18 cellular contexts compared by ENCODE assay signal in genomic region chr12:92933606-92934005, GRCh38. TPM values are rescaled to one million over a fixed set of nuclear protein-coding genes. Genes with fewer than 3 reads are reported as not detected.
DNase-seq lines count a peak whose midpoint lies in the region; ATAC-seq and TF ChIP-seq lines count a peak whose summit lies in the region.
"Had no signal": no experiment of that assay in that cellular context is flagged by ENCODE, and none has a peak within 500 bp of the region (broad histone marks: within the 10 kb centered on the region; RNA-seq: fewer than 3 reads in every experiment).

No MANE protein-coding gene starts in this region.

- ATAC-seq in IMR-90 (ENCODE audit: low read depth) (no peak), HG03039 (IDR thresholded peaks at IDR 0.05; ENCODE audit: unreplicated experiment) (no peak)
- ATAC-seq: CD8-positive, alpha-beta T cell; HepG2 had no signal

- H2AK5ac ChIP-seq in IMR-90 (ENCODE audit: low read depth, low read length), result no peak overlapping the region

- CTCF ChIA-PET in IMR-90 (lab: Yijun Ruan, JAX), result interaction anchor here (0.6 kb wide), 1 partner anchor 95 kb away, joined by 4 read pairs; no protein-coding TSS in a partner anchor

- H2BK120ac ChIP-seq in IMR-90 (ENCODE audit: low read depth, low read length), result peak overlapping the region; percentile 23; the same call in 1 of the 2 replicates

- H3K4me1 Mint-ChIP-seq in type B pancreatic cell (ENCODE audit: unreplicated experiment), result peaks cover 14% of the 10 kb centered on the region

- H3K79me1 ChIP-seq in IMR-90 (ENCODE audit: low read depth in 1 of 2, low read length in 2 of 2), result no peaks in the 10 kb centered on the region; a peak in 1 of 4 replicates

- DNase-seq in H7, result peak; percentile 73
- DNase-seq in IMR-90, result no peak
- DNase-seq in type B pancreatic cell (ENCODE audit: extremely low spot score, unreplicated experiment), result no peak
- DNase-seq in LoVo (ENCODE audit: low spot score), result no peak
- DNase-seq in glomerular visceral epithelial cell (ENCODE audit: extremely low spot score), result no peak
- DNase-seq: CD8-positive, alpha-beta T cell; NCI-H1417; NCI-H187; NCI-H226; NCI-H524; NCI-H82; SHP77; SK-N-SH had no signal

- TF ChIP-seq CTCF in IMR-90 (conservative IDR thresholded peaks at IDR 0.05; ENCODE audit: low read depth, low read length), result no peak
- TF ChIP-seq CTCF in type B pancreatic cell (conservative IDR thresholded peaks at IDR 0.05), result no peak

- no peak overlapping the region; the same call in 1 of the 2 replicates for H2BK20ac ChIP-seq in IMR-90 (ENCODE audit: low read depth, low read length)

- H3K9me3 ChIP-seq in IMR-90 (ENCODE audit: control insufficient read depth, insufficient read depth, low read length) (no peaks in the 10 kb centered on the region), iPS-18a (ENCODE audit: control insufficient read depth, low read depth, low read length) (no peaks in the 10 kb centered on the region)
- H3K9me3 ChIP-seq: SK-N-SH had no signal

- no peak overlapping the region for H3K4me2 ChIP-seq in IMR-90 (ENCODE audit: low read depth, low read length)
- H3K4me2 ChIP-seq: BLaER1 treated with 17β-estradiol and CSF1 and Interleukin-3, amounts not matched to agents 10 nM and 100 nM; KMS-11; SK-N-SH had no signal

- H3K9ac ChIP-seq in IMR-90 (ENCODE audit: low read depth, low read length) (no peak overlapping the region), iPS-18a (ENCODE audit: low read length) (no peak overlapping the region)
- H3K9ac ChIP-seq: BLaER1 treated with 17β-estradiol and CSF1 and Interleukin-3, amounts not matched to agents 10 nM and 100 nM; KMS-11; SK-N-SH had no signal

- in situ Hi-C loops in IMR-90 (cut with MboI; ENCODE audit: low sequenced_read_pairs), result no loop called here

- H4K8ac ChIP-seq in IMR-90 (ENCODE audit: low read depth in 2 of 2, low read length in 2 of 2), result no peak overlapping the region

- no peak overlapping the region for H2AFZ ChIP-seq in IMR-90 (replicated peaks; ENCODE audit: low read length, poor library complexity)

- peak overlapping the region; percentile 16; the same call in 1 of the 2 replicates for H4K91ac ChIP-seq in IMR-90 (ENCODE audit: insufficient read depth, low read depth, low read length)

- no peak overlapping the region for H3K18ac ChIP-seq in IMR-90 (ENCODE audit: low read depth, low read length)

- no peaks in the 10 kb centered on the region for H3K27me3 ChIP-seq in H7 (ENCODE audit: control insufficient read depth, insufficient read depth, low read length)
- no peaks in the 10 kb centered on the region for H3K27me3 ChIP-seq in IMR-90 (ENCODE audit: control insufficient read depth, insufficient read depth, low read length)
- H3K27me3 ChIP-seq in iPS-18a (ENCODE audit: control insufficient read depth, insufficient read depth, low read length), result no peaks in the 10 kb centered on the region
- H3K27me3 ChIP-seq: BLaER1 treated with 17β-estradiol and CSF1 and Interleukin-3, amounts not matched to agents 10 nM and 100 nM had no signal

- H2AK9ac ChIP-seq in IMR-90 (replicated peaks; ENCODE audit: low read depth, low read length, poor library complexity), result no peak overlapping the region

- H3K4ac ChIP-seq in IMR-90 (ENCODE audit: low read depth, low read length), result peak overlapping the region; percentile 41; the same call in 1 of the 2 replicates

- BruUV-seq in IMR-90 (replicated peaks; lab: Mats Ljungman, UMichigan), result no TSS peak

- no peaks in the 10 kb centered on the region for H3K36me3 ChIP-seq in H7 (replicated peaks; ENCODE audit: control insufficient read depth, insufficient read depth, low read length)
- H3K36me3 ChIP-seq in IMR-90 (ENCODE audit: control insufficient read depth, insufficient read depth, low read length), result no peaks in the 10 kb centered on the region
- no peaks in the 10 kb centered on the region for H3K36me3 ChIP-seq in iPS-18a (ENCODE audit: control insufficient read depth, low read depth, low read length)
- H3K36me3 ChIP-seq: BLaER1 treated with 17β-estradiol and CSF1 and Interleukin-3, amounts not matched to agents 10 nM and 100 nM had no signal

- H3K14ac ChIP-seq in IMR-90 (replicated peaks; ENCODE audit: low read depth, low read length), result no peak overlapping the region

- intact Hi-C loops in IMR-90 (cut with micrococcal nuclease), result no loop called here

- peaks cover 6% of the 10 kb centered on the region for H3K9me3 Mint-ChIP-seq in type B pancreatic cell
- H3K9me3 Mint-ChIP-seq: CD8-positive, alpha-beta T cell had no signal

- no peak for TF ChIP-seq POLR2A in IMR-90 (IDR thresholded peaks at IDR 0.05; ENCODE audit: low read depth, low read length)

- H3K27ac Mint-ChIP-seq in type B pancreatic cell, result peak overlapping the region; percentile 42
- H3K27ac Mint-ChIP-seq: CD8-positive, alpha-beta T cell had no signal

- 0 out of 2 replicates have a peak, but pooled peaks cover 3% of the 10 kb centered on the region for H3K9me1 ChIP-seq in IMR-90 (ENCODE audit: insufficient read depth, low read length)

- H3K4me3 Mint-ChIP-seq in type B pancreatic cell, result no peak overlapping the region
- H3K4me3 Mint-ChIP-seq: CD8-positive, alpha-beta T cell had no signal

- no peaks in the 10 kb centered on the region for H4K20me1 ChIP-seq in IMR-90 (ENCODE audit: insufficient read depth, low read length)
- H4K20me1 ChIP-seq: BLaER1 treated with 17β-estradiol and CSF1 and Interleukin-3, amounts not matched to agents 10 nM and 100 nM had no signal

- H3K36me3 Mint-ChIP-seq in type B pancreatic cell, result no peaks in the 10 kb centered on the region
- H3K36me3 Mint-ChIP-seq: CD8-positive, alpha-beta T cell had no signal

- 100% methylated on average over 2 of the region's 3 CpGs; no CpG with 5 or more reads in 1 of the 2 experiments for WGBS in IMR-90 (ENCODE audit: extremely low coverage in 2 of 2, insufficient read length in 1 of 2), 2 experiments

- dilution Hi-C loops in IMR-90 (cut with HindIII; ENCODE audit: low sequenced_read_pairs, unreplicated experiment), result no loop called here

- H3K27ac ChIP-seq in IMR-90 (ENCODE audit: insufficient read depth, low read length) (no peak overlapping the region), iPS-18a (ENCODE audit: low read length) (no peak overlapping the region)
- H3K27ac ChIP-seq: BLaER1 treated with 17β-estradiol and CSF1 and Interleukin-3, amounts not matched to agents 10 nM and 100 nM; KMS-11 had no signal

- H3K56ac ChIP-seq in IMR-90 (ENCODE audit: extremely low read depth, insufficient read depth, low read length), result no peak overlapping the region

- H3K23ac ChIP-seq in IMR-90 (ENCODE audit: low read depth, low read length), result no peak overlapping the region

- no peak for TF ChIP-seq RAD21 in IMR-90 (IDR thresholded peaks at IDR 0.05; ENCODE audit: low read length)

- peaks cover 7% of the 10 kb centered on the region for H3K4me1 ChIP-seq in IMR-90 (ENCODE audit: control insufficient read depth, insufficient read depth, low read length)
- H3K4me1 ChIP-seq in iPS-18a (ENCODE audit: control insufficient read depth, low read depth, low read length), result peaks cover 20% of the 10 kb centered on the region

- no peak overlapping the region for H2BK5ac ChIP-seq in IMR-90 (ENCODE audit: low read depth, low read length, poor library complexity, severe bottlenecking)

- H4K5ac ChIP-seq in IMR-90 (ENCODE audit: low read depth, low read length), result no peak overlapping the region

- POLR2A ChIA-PET in IMR-90 (lab: Charles Lee; ENCODE audit: unreplicated experiment), result no interaction called here

- H3K27me3 Mint-ChIP-seq in type B pancreatic cell, result no peaks in the 10 kb centered on the region

- H3K4me3 ChIP-seq in H7 (ENCODE audit: insufficient read depth, low read depth, low read length) (no peak overlapping the region), IMR-90 (ENCODE audit: insufficient read depth, low read depth, low read length) (no peak overlapping the region), iPS-18a (ENCODE audit: low read length) (peak overlapping the region; percentile 31)
- H3K4me3 ChIP-seq: BLaER1 treated with 17β-estradiol and CSF1 and Interleukin-3, amounts not matched to agents 10 nM and 100 nM had no signal

- H2BK15ac ChIP-seq in IMR-90 (ENCODE audit: low read depth, low read length), result no peak overlapping the region

TF ChIP-seq in IMR-90, 13 proteins besides CTCF, POLR2A, EP300 and RAD21 (continues in another document):
- no peak for TF ChIP-seq NFE2L2 (IDR thresholded peaks at IDR 0.05; ENCODE audit: low read depth, low read length)
- no peak for TF ChIP-seq MXI1 (IDR thresholded peaks at IDR 0.05; ENCODE audit: borderline replicate concordance, low read depth, low read length)
- no peak for TF ChIP-seq RFX5 (IDR thresholded peaks at IDR 0.05; ENCODE audit: low read depth, low read length)
- TF ChIP-seq RCOR1 (IDR thresholded peaks at IDR 0.05; ENCODE audit: insufficient replicate concordance, low read length), result no peak
- no peak for TF ChIP-seq USF2 (IDR thresholded peaks at IDR 0.05; ENCODE audit: low read depth, low read length)
- no peak for TF ChIP-seq ELK1 (IDR thresholded peaks at IDR 0.05; ENCODE audit: borderline replicate concordance, low read depth, low read length)
- no peak for TF ChIP-seq MAFK (IDR thresholded peaks at IDR 0.05; ENCODE audit: low read depth, low read length)
- TF ChIP-seq CHD1 (IDR thresholded peaks at IDR 0.05; ENCODE audit: low read depth, low read length), result no peak
- TF ChIP-seq FOS (IDR thresholded peaks at IDR 0.05; ENCODE audit: low read depth, low read length), result no peak
- TF ChIP-seq CEBPB (IDR thresholded peaks at IDR 0.05; ENCODE audit: low read depth, low read length), result no peak

RNA-seq across cellular contexts. Expression of gene EEA1, which starts 4.5 kb away (rescaled TPM):
- total RNA-seq in H7 (2014; rRNA removed; shearing (Covaris generic)), result 4.3 and 12.3 TPM in 2 replicates
- total RNA-seq in IMR-90 (2012; rRNA removed), result 12.5 and 23.9 TPM in 2 replicates
- polyA plus RNA-seq in IMR-90 (2012; rRNA removed), result 4.6 and 4.8 TPM in 2 replicates
- 0.26 and 0.33 TPM in 2 replicates for polyA plus RNA-seq in IMR-90 (2012; cell fraction: cytosol; rRNA removed)
- 0.34 and 3.3 TPM in 2 replicates for polyA plus RNA-seq in IMR-90 (2012; cell fraction: nucleus; rRNA removed; ENCODE audit: low replicate concordance)
- total RNA-seq in type B pancreatic cell (ENCODE audit: low replicate concordance), result 24.6 and 31.9 TPM in 2 replicates
